Comparison of ENCODE assay signal across 8 cellular contexts in genomic region chr19:47256688-47257410, GRCh38. TPM values are rescaled to one million over a fixed set of nuclear protein-coding genes. Genes with fewer than 3 reads are reported as not detected.
DNase-seq lines count a peak whose midpoint lies in the region; ATAC-seq, FAIRE-seq and TF ChIP-seq lines count a peak whose summit lies in the region.

No MANE protein-coding gene starts in this region.

- H3K27me3 Mint-ChIP-seq in WTC11 (ENCODE audit: low read depth) (peaks cover 19% of the 10 kb centered on the region), immature natural killer cell (ENCODE audit: low read depth in 3 of 3) (peaks cover 15 to 18% (median 17%) of the 10 kb centered on the region in 3 donors)

- H3K27me3 ChIP-seq in bronchial epithelial cell (ENCODE audit: control insufficient read depth, insufficient read depth, low read length) (no peaks in the 10 kb centered on the region), small intestine (ENCODE audit: control insufficient read depth in 2 of 2, insufficient read depth in 2 of 2, low read length in 2 of 2) (no peaks in the 10 kb centered on the region)

- H3K9me3 Mint-ChIP-seq in WTC11 (no peaks in the 10 kb centered on the region), immature natural killer cell (no peaks in the 10 kb centered on the region)

- H3K36me3 Mint-ChIP-seq in WTC11, result peaks cover 31% of the 10 kb centered on the region
- peaks cover 16 to 25% (median 17%) of the 10 kb centered on the region in 3 donors for H3K36me3 Mint-ChIP-seq in immature natural killer cell

- DNase-seq in ACHN (peak; percentile 96), NCI-H2227 treated with DMSO at 0.1 percent for 48 hours (lab: John Stamatoyannopoulos, UW) (peak; percentile 99), WTC11 (ENCODE audit: low spot score) (peak; percentile 100), bronchial epithelial cell (ENCODE audit: low read depth) (peak; percentile 92), immature natural killer cell (peak; percentile 99 to 100 (median 99)), small intestine (peak; percentile 99)

- TF ChIP-seq CTCF in WTC11 (IDR thresholded peaks at IDR 0.05), result no peak
- TF ChIP-seq CTCF in bronchial epithelial cell (IDR thresholded peaks at IDR 0.05; ENCODE audit: insufficient read depth, low read length, severe bottlenecking), result no peak

- peaks cover 4 to 7% of the 10 kb centered on the region in 2 donors for H3K4me1 ChIP-seq in small intestine (ENCODE audit: control insufficient read depth in 2 of 2, insufficient read depth in 1 of 2, low read depth in 1 of 2, low read length in 1 of 2)

- H3K4me3 ChIP-seq in bronchial epithelial cell (ENCODE audit: low read depth, low read length), result peak overlapping the region; percentile 48
- peak overlapping the region; percentile 36 to 44 for H3K4me3 ChIP-seq in small intestine (ENCODE audit: low read depth in 1 of 2, low read length in 2 of 2)

- CTCF ChIA-PET in WTC11 (lab: Charles Lee), result interaction anchor here (0.7 to 2.8 kb wide), 22 partner anchors 9 to 656 kb away, joined by 3 to 69 read pairs (median 5); partner anchors contain the start of genes DHX34, INAFM1, SAE1 and ZC3H4

- no peaks in the 10 kb centered on the region for H3K9me3 ChIP-seq in small intestine (ENCODE audit: control insufficient read depth, low read depth)

- H3K4me1 Mint-ChIP-seq in WTC11 (peaks cover 12% of the 10 kb centered on the region), immature natural killer cell (peaks cover 35 to 45% of the 10 kb centered on the region in 2 donors)

- H3K27ac Mint-ChIP-seq in WTC11 (peak overlapping the region; percentile 97), immature natural killer cell (peak overlapping the region; percentile 89 to 98 (median 96))

- POLR2A ChIA-PET in WTC11 (lab: Charles Lee), result interaction anchor here (0.7 to 3.1 kb wide), 15 partner anchors 9 to 165 kb away, joined by 3 to 46 read pairs (median 8); partner anchors contain the start of genes DHX34, INAFM1 and ZC3H4

- H3K36me3 ChIP-seq in bronchial epithelial cell (ENCODE audit: control insufficient read depth, insufficient read depth, low read length) (peaks cover 26% of the 10 kb centered on the region), small intestine (ENCODE audit: control insufficient read depth in 2 of 2, insufficient read depth in 2 of 2, low read length in 2 of 2) (peaks cover 2 to 9% of the 10 kb centered on the region in 2 donors)

- ATAC-seq in GM18909 (IDR thresholded peaks at IDR 0.05; ENCODE audit: poor library complexity, unreplicated experiment), result peak; percentile 78
- peak; percentile 73 for ATAC-seq in HG03175 (IDR thresholded peaks at IDR 0.05; ENCODE audit: unreplicated experiment)
- peak; percentile 86 for ATAC-seq in WTC11

- in situ Hi-C loops in ACHN (cut with HindIII; ENCODE audit: low pct_ligation_motif_present, low pct_unique_long_range_greater_than_20kb, low sequenced_read_pairs), result no loop called here

- peak overlapping the region; percentile 87 for H3K4me3 Mint-ChIP-seq in WTC11
- peak overlapping the region; percentile 91 to 95 (median 92) for H3K4me3 Mint-ChIP-seq in immature natural killer cell

- no peak for FAIRE-seq in bronchial epithelial cell (lab: Jason Lieb, UNC)
- no peak for FAIRE-seq in small intestine (lab: Jason Lieb, UNC)

- peak overlapping the region; percentile 33 to 90 for H3K27ac ChIP-seq in small intestine (ENCODE audit: low read depth in 1 of 2, low read length in 1 of 2)

- 0 to 1% (median 1%) methylated on average over 42 to 53 of the region's 53 CpGs for WGBS in small intestine, 3 donors

TF ChIP-seq in WTC11, 78 proteins besides CTCF, POLR2A, EP300 and RAD21:
- TF ChIP-seq ATF3 (CRISPR knock-in tag; conservative IDR thresholded peaks at IDR 0.05) (peak; percentile 70; the same call in 1 of the 2 replicates), ZNF121 (CRISPR knock-in tag; IDR thresholded peaks at IDR 0.05) (0 out of 2 replicates have a peak, but pooled peaks have one; percentile 24), ZNF317 (CRISPR knock-in tag; IDR thresholded peaks at IDR 0.05; ENCODE audit: borderline replicate concordance, low read depth) (no peak), ZNF425 (CRISPR knock-in tag; conservative IDR thresholded peaks at IDR 0.05) (no peak), SMAD3 (CRISPR knock-in tag; IDR thresholded peaks at IDR 0.05; ENCODE audit: borderline replicate concordance) (no peak), SP1 (CRISPR knock-in tag; conservative IDR thresholded peaks at IDR 0.05) (peak; percentile 91), GABPB1 (CRISPR knock-in tag; IDR thresholded peaks at IDR 0.05) (peak; percentile 86), USF2 (CRISPR knock-in tag; IDR thresholded peaks at IDR 0.05) (0 out of 2 replicates have a peak, but pooled peaks have one; percentile 6)
TF ChIP-seq in WTC11: peak in this region for 5.

RNA-seq across cellular contexts. Expression of gene CCDC9, which starts 0.5 kb away (rescaled TPM):
- total RNA-seq in WTC11 (2021), result 30.4 to 37.7 TPM (median 33.0 TPM) in 3 replicates
- total RNA-seq in bronchial epithelial cell, result 3.7 and 8.3 TPM in 2 replicates
- 10 to 100 TPM in 1 of 3 donors, 1 to 10 TPM in 2; 2.6 to 12.2 (median 5.1) TPM for polyA plus RNA-seq in immature natural killer cell
- polyA plus RNA-seq in small intestine, result 10 to 100 TPM; 12.1 to 23.0 (median 22.2) TPM

RNA-seq across cellular contexts. Expression of gene INAFM1, which starts 17.8 kb away (rescaled TPM):
- total RNA-seq in WTC11 (2021) (7.0 to 8.1 TPM (median 7.3 TPM) in 3 replicates), bronchial epithelial cell (0.53 and 1.7 TPM in 2 replicates)
- polyA plus RNA-seq in immature natural killer cell (1 to 10 TPM; 1.2 to 3.9 (median 2.3) TPM), small intestine (1 to 10 TPM; 5.8 to 6.6 (median 5.9) TPM)

RNA-seq across cellular contexts. Expression of gene BBC3, which starts 25.9 kb away (rescaled TPM):
- total RNA-seq in WTC11 (2021) (29.4 to 49.5 TPM (median 32.2 TPM) in 3 replicates), bronchial epithelial cell (6.3 and 12.6 TPM in 2 replicates)
- polyA plus RNA-seq in immature natural killer cell (10 to 100 TPM in 1 of 3 donors, 1 to 10 TPM in 2; 8.3 to 13.9 (median 8.4) TPM), small intestine (1 to 10 TPM; 3.1 to 9.3 (median 5.4) TPM)

RNA-seq across cellular contexts. Expression of gene C5AR1, which starts 52.8 kb away (rescaled TPM):
- total RNA-seq in WTC11 (2021), result 0.18 to 0.32 TPM (median 0.28 TPM) in 3 replicates
- under 0.01 and 1.0 TPM in 2 replicates for total RNA-seq in bronchial epithelial cell
- polyA plus RNA-seq in immature natural killer cell, result under 1 TPM in 2 of 3 donors, not detected in 1; 0.16 to 0.36 TPM
- 1 to 10 TPM in 2 of 3 donors, under 1 TPM in 1; 0.67 to 8.6 (median 1.4) TPM for polyA plus RNA-seq in small intestine

Comparison
In these comparisons a context has a peak if more than half of its experiments do, and no peak if none do; other contexts are left out.
1. Peak in every context shown above with its lines: DNase-seq, ATAC-seq, H3K4me3 ChIP-seq and H3K27ac ChIP-seq.